ENCODE assay signal across 15 cellular contexts in the genomic region with DNA sequence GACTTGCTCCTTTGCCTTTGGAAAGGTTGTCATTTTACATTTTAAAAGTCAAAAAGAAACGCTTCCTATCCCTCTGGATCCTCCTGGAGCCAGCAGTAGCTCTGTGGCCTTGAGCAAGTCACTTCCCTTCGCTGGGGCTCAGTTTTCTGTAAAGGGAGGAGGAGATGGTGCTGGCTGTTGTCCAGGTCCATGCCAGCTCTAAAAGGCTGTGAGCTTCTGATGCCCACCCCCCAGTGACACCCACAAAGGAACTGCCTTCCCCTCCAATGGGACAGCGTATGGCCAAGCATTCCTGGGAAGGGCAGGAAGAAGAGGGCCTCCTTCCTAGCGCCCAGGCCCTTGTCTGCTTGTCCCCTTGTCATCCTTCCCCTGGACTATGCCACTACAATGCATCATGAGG.
A peak's percentile ranks its signal among the peaks of the same experiment; 100 is the strongest.
DNase-seq lines count a peak whose midpoint lies in the region; ATAC-seq and TF ChIP-seq lines count a peak whose summit lies in the region.
"Had no signal": no experiment of that assay in that cellular context is flagged by ENCODE, and none has a peak within 500 bp of the region (broad histone marks: within the 10 kb centered on the region; RNA-seq: fewer than 3 reads in every experiment).

No MANE protein-coding gene starts in this region.

- no peaks in the 10 kb centered on the region for H3K27me3 ChIP-seq in endodermal cell (ENCODE audit: control insufficient read depth, insufficient read depth, low read length, poor library complexity, severe bottlenecking)

- peak; percentile 31 for DNase-seq in coronary artery (ENCODE audit: low spot score)
- peak; percentile 31 for DNase-seq in endodermal cell
- peak; percentile 69 for DNase-seq in osteocyte (ENCODE audit: extremely low spot score, unreplicated experiment)
- peak; percentile 14 for DNase-seq in ureter (ENCODE audit: low spot score)
- DNase-seq in cerebellar cortex (ENCODE audit: low spot score) = no peak
- no peak for DNase-seq in pons (ENCODE audit: low spot score)
- DNase-seq: CD4-positive, CD25-positive, alpha-beta regulatory T cell; DMS153; DND-41; GOT3; HCEC 1CT had no signal

- TF ChIP-seq CTCF in coronary artery (IDR thresholded peaks at IDR 0.05) (no peak), endodermal cell (conservative IDR thresholded peaks at IDR 0.05) (no peak), osteocyte (IDR thresholded peaks at IDR 0.05) (no peak)

- WGBS in endodermal cell (ENCODE audit: insufficient coverage in 1 of 2, insufficient read length in 1 of 2), 2 experiments = 85 to 100% methylated on average over 1 to 4 of the region's 4 CpGs

- H3K36me3 ChIP-seq in endodermal cell (ENCODE audit: control insufficient read depth, insufficient read depth, low read length) = no peaks in the 10 kb centered on the region

- H3K4me3 Mint-ChIP-seq in endodermal cell (no peak overlapping the region), osteocyte (ENCODE audit: unreplicated experiment) (no peak overlapping the region)
- H3K4me3 Mint-ChIP-seq: CD4-positive, CD25-positive, alpha-beta regulatory T cell; CD8-positive, alpha-beta T cell had no signal

- H3K27ac Mint-ChIP-seq in endodermal cell (no peak overlapping the region), osteocyte (ENCODE audit: unreplicated experiment) (no peak overlapping the region)
- H3K27ac Mint-ChIP-seq: CD4-positive, CD25-positive, alpha-beta regulatory T cell; CD8-positive, alpha-beta T cell had no signal

- peaks cover 4% of the 10 kb centered on the region for H3K27me3 Mint-ChIP-seq in endodermal cell (ENCODE audit: insufficient read depth)
- H3K27me3 Mint-ChIP-seq in osteocyte (ENCODE audit: unreplicated experiment) = peaks cover 5% of the 10 kb centered on the region

- H3K4me3 ChIP-seq in coronary artery = no peak overlapping the region
- H3K4me3 ChIP-seq in endodermal cell (ENCODE audit: low read length) = no peak overlapping the region

- no peak overlapping the region for H3K9ac ChIP-seq in endodermal cell (ENCODE audit: extremely low read depth, low read length, poor library complexity, severe bottlenecking)

- no peaks in the 10 kb centered on the region for H3K9me3 ChIP-seq in endodermal cell (ENCODE audit: control insufficient read depth, low read length)
- H3K9me3 ChIP-seq: Caco-2 had no signal

- H3K4me1 ChIP-seq in endodermal cell (ENCODE audit: control insufficient read depth, insufficient read depth, low read length) = peaks cover 2% of the 10 kb centered on the region

- peaks cover 30% of the 10 kb centered on the region for H3K4me1 Mint-ChIP-seq in endodermal cell
- H3K4me1 Mint-ChIP-seq in osteocyte (ENCODE audit: unreplicated experiment) = peaks cover 7% of the 10 kb centered on the region
- H3K4me1 Mint-ChIP-seq: CD4-positive, CD25-positive, alpha-beta regulatory T cell had no signal

- H3K27ac ChIP-seq in coronary artery = no peak overlapping the region
- no peak overlapping the region for H3K27ac ChIP-seq in endodermal cell (ENCODE audit: low read depth, low read length)
- H3K27ac ChIP-seq: C4-2B had no signal

- no peaks in the 10 kb centered on the region for H3K36me3 Mint-ChIP-seq in endodermal cell (ENCODE audit: low read depth)
- no peaks in the 10 kb centered on the region for H3K36me3 Mint-ChIP-seq in osteocyte (ENCODE audit: unreplicated experiment)
- H3K36me3 Mint-ChIP-seq: CD4-positive, CD25-positive, alpha-beta regulatory T cell; CD8-positive, alpha-beta T cell had no signal

- ATAC-seq in HG02759 (IDR thresholded peaks at IDR 0.05; ENCODE audit: unreplicated experiment) = no peak
- ATAC-seq: CD8-positive, alpha-beta T cell had no signal

- H3K9me3 Mint-ChIP-seq in endodermal cell (no peaks in the 10 kb centered on the region), osteocyte (ENCODE audit: unreplicated experiment) (no peaks in the 10 kb centered on the region)
- H3K9me3 Mint-ChIP-seq: CD8-positive, alpha-beta T cell had no signal

Comparison
In these comparisons a context has a peak if more than half of its experiments do, and no peak if none do; other contexts are left out.
1. DNase-seq: peak in coronary artery (single experiment), endodermal cell (single experiment), osteocyte (single experiment) and ureter (single experiment); none in cerebellar cortex (single experiment) and pons (single experiment).